ENCODE assay signal across 8 cellular contexts in genomic region chr1:89821322-89822108, GRCh38. TPM values are rescaled to one million over a fixed set of nuclear protein-coding genes. Genes with fewer than 3 reads are reported as not detected.
DNase-seq lines count a peak whose midpoint lies in the region; ATAC-seq and TF ChIP-seq lines count a peak whose summit lies in the region.

No MANE protein-coding gene starts in this region.

- peak overlapping the region; percentile 78 to 91 for H3K4me3 ChIP-seq in vagina

- no peaks in the 10 kb centered on the region for H3K9me3 ChIP-seq in vagina

- no peaks in the 10 kb centered on the region for H3K27me3 ChIP-seq in vagina

- TF ChIP-seq POLR2A in Raji (IDR thresholded peaks at IDR 0.05; ENCODE audit: insufficient read depth, low read depth, low read length) (peak; percentile 61), vagina (IDR thresholded peaks at IDR 0.05) (no peak)

- no peak for TF ChIP-seq CTCF in vagina (IDR thresholded peaks at IDR 0.05)

- no peaks in the 10 kb centered on the region for H3K36me3 ChIP-seq in vagina

- peaks cover 16% of the 10 kb centered on the region for H3K4me1 ChIP-seq in vagina

- ATAC-seq in GM21360 (IDR thresholded peaks at IDR 0.05; ENCODE audit: unreplicated experiment) (peak; percentile 48), Right ventricle myocardium inferior (peak; percentile 25)

- peak; percentile 46 for DNase-seq in DMS79 treated with DMSO at 0.1 percent for 48 hours (lab: John Stamatoyannopoulos, UW)
- DNase-seq in HPDE6-E6E7 (ENCODE audit: extremely low spot score): peak; percentile 26
- DNase-seq in activated gamma-delta T cell treated with Interleukin-2 at 50 U/mL for 16 hours: peak; percentile 52
- DNase-seq in Right ventricle myocardium inferior (ENCODE audit: missing footprints): peak; percentile 80
- peak; percentile 86 for DNase-seq in posterior vena cava (ENCODE audit: low spot score)
- DNase-seq in vagina (ENCODE audit: extremely low spot score in 2 of 2): no peak

- intact Hi-C loops in Right ventricle myocardium inferior (cut with DNase I) (loop anchor here (5.0 kb wide), 1 partner anchor 166 kb away; no protein-coding TSS in a partner anchor), posterior vena cava (cut with DNase I) (no loop called here), vagina (cut with DNase I) (no loop called here)

- H3K27ac ChIP-seq in vagina: peak overlapping the region; percentile 42

RNA-seq across cellular contexts. Expression of gene LRRC8D, which starts 0.7 kb away (rescaled TPM):
- total RNA-seq in Right ventricle myocardium inferior (6.2 TPM), posterior vena cava (1 to 10 TPM; 5.6 to 8.6 TPM), vagina (4.4 TPM)

Comparison
In these comparisons a context has a peak if more than half of its experiments do, and no peak if none do; other contexts are left out.
1. DNase-seq: peak in DMS79 treated with DMSO at 0.1 percent for 48 hours (single experiment), HPDE6-E6E7 (single experiment), activated gamma-delta T cell treated with Interleukin-2 at 50 U/mL for 16 hours (single experiment), Right ventricle myocardium inferior (single experiment) and posterior vena cava (single experiment); none in vagina (0 of 2).